ENCODE assay signal across 1 cellular context in the genomic region with DNA sequence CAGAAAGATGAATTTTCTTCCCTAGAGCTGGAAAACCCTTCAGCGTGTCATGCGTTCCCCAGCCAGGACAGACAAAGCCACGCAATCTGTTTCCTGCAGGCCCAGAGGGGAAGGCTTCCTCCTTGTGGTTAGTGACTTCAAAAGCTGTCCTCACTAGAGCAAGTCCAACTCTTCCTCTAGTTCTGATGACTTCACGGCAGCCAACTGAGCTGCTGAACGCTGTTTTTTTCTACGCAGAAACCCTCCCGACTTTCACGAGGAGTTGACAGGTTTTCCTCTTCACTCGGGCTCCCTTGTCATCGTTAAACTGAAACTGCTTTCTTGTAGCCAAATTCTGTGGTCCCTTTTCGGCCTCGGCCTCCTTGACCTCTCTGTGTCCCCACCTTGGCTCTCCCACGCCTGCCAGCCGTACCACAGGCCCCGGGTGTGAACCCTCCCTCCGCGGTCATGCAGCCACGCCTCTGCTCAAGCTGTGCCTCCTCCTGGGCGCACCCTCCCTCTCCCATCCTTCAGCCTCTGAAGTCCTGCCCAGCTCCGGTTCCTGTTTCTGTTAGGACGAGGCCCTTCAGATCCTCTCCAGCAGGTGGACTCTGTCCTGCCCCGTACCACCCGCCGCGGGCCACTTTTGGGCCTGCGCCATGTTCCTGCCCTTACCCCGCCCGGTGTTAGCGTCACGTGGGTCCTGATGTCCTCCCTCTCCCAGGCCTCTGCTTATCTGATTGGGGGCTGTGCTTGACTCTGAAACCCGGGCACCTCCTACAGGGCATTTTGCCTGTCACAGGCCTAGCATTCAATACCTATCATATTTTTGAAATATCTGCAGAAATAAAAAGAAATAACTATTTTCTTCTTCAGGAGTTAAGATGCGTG.
A peak's percentile ranks its signal among the peaks of the same experiment; 100 is the strongest.
TF ChIP-seq lines count a peak whose summit lies in the region.

No MANE protein-coding gene starts in this region.

TF ChIP-seq in HCT116, 20 proteins besides CTCF, POLR2A, EP300 and RAD21 (continued from another document):
- TF ChIP-seq, protein P1, sequence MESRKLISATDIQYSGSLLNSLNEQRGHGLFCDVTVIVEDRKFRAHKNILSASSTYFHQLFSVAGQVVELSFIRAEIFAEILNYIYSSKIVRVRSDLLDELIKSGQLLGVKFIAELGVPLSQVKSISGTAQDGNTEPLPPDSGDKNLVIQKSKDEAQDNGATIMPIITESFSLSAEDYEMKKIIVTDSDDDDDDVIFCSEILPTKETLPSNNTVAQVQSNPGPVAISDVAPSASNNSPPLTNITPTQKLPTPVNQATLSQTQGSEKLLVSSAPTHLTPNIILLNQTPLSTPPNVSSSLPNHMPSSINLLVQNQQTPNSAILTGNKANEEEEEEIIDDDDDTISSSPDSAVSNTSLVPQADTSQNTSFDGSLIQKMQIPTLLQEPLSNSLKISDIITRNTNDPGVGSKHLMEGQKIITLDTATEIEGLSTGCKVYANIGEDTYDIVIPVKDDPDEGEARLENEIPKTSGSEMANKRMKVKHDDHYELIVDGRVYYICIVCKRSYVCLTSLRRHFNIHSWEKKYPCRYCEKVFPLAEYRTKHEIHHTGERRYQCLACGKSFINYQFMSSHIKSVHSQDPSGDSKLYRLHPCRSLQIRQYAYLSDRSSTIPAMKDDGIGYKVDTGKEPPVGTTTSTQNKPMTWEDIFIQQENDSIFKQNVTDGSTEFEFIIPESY (IDR thresholded peaks at IDR 0.05; ENCODE audit: extremely low read depth, insufficient replicate concordance, low read length), result no peak
- TF ChIP-seq FOSL1 (IDR thresholded peaks at IDR 0.05; ENCODE audit: low read depth) (no peak), SRF (IDR thresholded peaks at IDR 0.05; ENCODE audit: low read depth) (no peak; the same call in 1 of the 2 replicates), SIN3A (IDR thresholded peaks at IDR 0.05; ENCODE audit: low read depth) (peak; percentile 56), EGR1 (IDR thresholded peaks at IDR 0.05; ENCODE audit: low read depth) (peak; percentile 33; the same call in 1 of the 2 replicates), CBX3 (IDR thresholded peaks at IDR 0.05; ENCODE audit: low read depth) (0 out of 2 replicates have a peak, but pooled peaks have one; percentile 8), EZH2 (IDR thresholded peaks at IDR 0.05) (no peak), YY1 (IDR thresholded peaks at IDR 0.05; ENCODE audit: extremely low read depth, insufficient replicate concordance, low read depth, low read length) (peak; percentile 83), ZFX (IDR thresholded peaks at IDR 0.05) (no peak), CEBPB (IDR thresholded peaks at IDR 0.05; ENCODE audit: low read depth) (no peak), TCF7L2 (IDR thresholded peaks at IDR 0.05; ENCODE audit: borderline replicate concordance, extremely low read depth, insufficient read depth, insufficient read length) (peak; percentile 77)
- TF ChIP-seq, protein P2, sequence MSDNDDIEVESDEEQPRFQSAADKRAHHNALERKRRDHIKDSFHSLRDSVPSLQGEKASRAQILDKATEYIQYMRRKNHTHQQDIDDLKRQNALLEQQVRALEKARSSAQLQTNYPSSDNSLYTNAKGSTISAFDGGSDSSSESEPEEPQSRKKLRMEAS (IDR thresholded peaks at IDR 0.05), result peak; percentile 84
- TF ChIP-seq, protein P3, sequence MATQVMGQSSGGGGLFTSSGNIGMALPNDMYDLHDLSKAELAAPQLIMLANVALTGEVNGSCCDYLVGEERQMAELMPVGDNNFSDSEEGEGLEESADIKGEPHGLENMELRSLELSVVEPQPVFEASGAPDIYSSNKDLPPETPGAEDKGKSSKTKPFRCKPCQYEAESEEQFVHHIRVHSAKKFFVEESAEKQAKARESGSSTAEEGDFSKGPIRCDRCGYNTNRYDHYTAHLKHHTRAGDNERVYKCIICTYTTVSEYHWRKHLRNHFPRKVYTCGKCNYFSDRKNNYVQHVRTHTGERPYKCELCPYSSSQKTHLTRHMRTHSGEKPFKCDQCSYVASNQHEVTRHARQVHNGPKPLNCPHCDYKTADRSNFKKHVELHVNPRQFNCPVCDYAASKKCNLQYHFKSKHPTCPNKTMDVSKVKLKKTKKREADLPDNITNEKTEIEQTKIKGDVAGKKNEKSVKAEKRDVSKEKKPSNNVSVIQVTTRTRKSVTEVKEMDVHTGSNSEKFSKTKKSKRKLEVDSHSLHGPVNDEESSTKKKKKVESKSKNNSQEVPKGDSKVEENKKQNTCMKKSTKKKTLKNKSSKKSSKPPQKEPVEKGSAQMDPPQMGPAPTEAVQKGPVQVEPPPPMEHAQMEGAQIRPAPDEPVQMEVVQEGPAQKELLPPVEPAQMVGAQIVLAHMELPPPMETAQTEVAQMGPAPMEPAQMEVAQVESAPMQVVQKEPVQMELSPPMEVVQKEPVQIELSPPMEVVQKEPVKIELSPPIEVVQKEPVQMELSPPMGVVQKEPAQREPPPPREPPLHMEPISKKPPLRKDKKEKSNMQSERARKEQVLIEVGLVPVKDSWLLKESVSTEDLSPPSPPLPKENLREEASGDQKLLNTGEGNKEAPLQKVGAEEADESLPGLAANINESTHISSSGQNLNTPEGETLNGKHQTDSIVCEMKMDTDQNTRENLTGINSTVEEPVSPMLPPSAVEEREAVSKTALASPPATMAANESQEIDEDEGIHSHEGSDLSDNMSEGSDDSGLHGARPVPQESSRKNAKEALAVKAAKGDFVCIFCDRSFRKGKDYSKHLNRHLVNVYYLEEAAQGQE (IDR thresholded peaks at IDR 0.05; ENCODE audit: low read depth), result no peak
